ENCODE assay signal across 29 cellular contexts in genomic region chr12:88790231-88790630, GRCh38.
"Had no signal": no experiment of that assay in that cellular context is flagged by ENCODE, and none has a peak within 500 bp of the region (broad histone marks: within the 10 kb centered on the region; RNA-seq: fewer than 3 reads in every experiment).

No MANE protein-coding gene starts in this region.

- DNase-seq: colonic mucosa; cortex of kidney; dermis blood vessel endothelial cell; dorsolateral prefrontal cortex; effector CD4-positive, alpha-beta T cell; effector CD8-positive, alpha-beta T cell; effector memory CD4-positive, alpha-beta T cell; effector memory CD8-positive, alpha-beta T cell; endodermal cell; erythroblast; esophagus squamous epithelium; foreskin fibroblast; foreskin keratinocyte; foreskin melanocyte; gastrocnemius medialis; glutamatergic neuron; head of caudate nucleus; heart left ventricle; heart right ventricle had no signal

- H3K27me3 ChIP-seq: colonic mucosa, dorsolateral prefrontal cortex, esophagus muscularis mucosa, esophagus squamous epithelium, foreskin keratinocyte, gastrocnemius medialis, gastroesophageal sphincter, heart left ventricle, heart right ventricle had no signal

- H3K27ac Mint-ChIP-seq: dendritic cell treated with granulocyte-macrophage colony-stimulating factor and Interleukin-4, amounts not matched to agents 40 ng/mL and 50 ng/mL, for 4 days; effector memory CD8-positive, alpha-beta T cell; endodermal cell had no signal

- H3K9me3 ChIP-seq: colonic mucosa, gastrocnemius medialis had no signal

- H3K4me3 ChIP-seq: colonic mucosa, coronary artery, dorsolateral prefrontal cortex, esophagus muscularis mucosa, esophagus squamous epithelium, gastrocnemius medialis, gastroesophageal sphincter, heart left ventricle, heart right ventricle had no signal

- ATAC-seq: effector memory CD8-positive, alpha-beta T cell; esophagus mucosa; foreskin keratinocyte; gastrocnemius medialis; gastroesophageal sphincter; heart left ventricle; heart right ventricle had no signal

- H3K4me1 ChIP-seq: colonic mucosa, esophagus squamous epithelium, foreskin keratinocyte, gastrocnemius medialis, gastroesophageal sphincter, heart left ventricle, heart right ventricle had no signal

- H3K27me3 Mint-ChIP-seq: dendritic cell treated with granulocyte-macrophage colony-stimulating factor and Interleukin-4, amounts not matched to agents 40 ng/mL and 50 ng/mL, for 4 days; effector memory CD8-positive, alpha-beta T cell had no signal

- H3K27ac ChIP-seq: colonic mucosa, coronary artery, dorsolateral prefrontal cortex, epithelial cell of prostate, esophagus muscularis mucosa, esophagus squamous epithelium, foreskin keratinocyte, gastrocnemius medialis, gastroesophageal sphincter, heart left ventricle, heart right ventricle had no signal

- H3K4me3 Mint-ChIP-seq: dendritic cell treated with granulocyte-macrophage colony-stimulating factor and Interleukin-4, amounts not matched to agents 40 ng/mL and 50 ng/mL, for 4 days; effector memory CD8-positive, alpha-beta T cell; endodermal cell had no signal

- H3K36me3 ChIP-seq: colonic mucosa, esophagus muscularis mucosa, esophagus squamous epithelium, gastrocnemius medialis, gastroesophageal sphincter, heart left ventricle, heart right ventricle had no signal

- H3K4me1 Mint-ChIP-seq: endodermal cell had no signal

- FAIRE-seq: colon, endometrium, endothelial cell of umbilical vein, frontal cortex had no signal
